In the genomic region with DNA sequence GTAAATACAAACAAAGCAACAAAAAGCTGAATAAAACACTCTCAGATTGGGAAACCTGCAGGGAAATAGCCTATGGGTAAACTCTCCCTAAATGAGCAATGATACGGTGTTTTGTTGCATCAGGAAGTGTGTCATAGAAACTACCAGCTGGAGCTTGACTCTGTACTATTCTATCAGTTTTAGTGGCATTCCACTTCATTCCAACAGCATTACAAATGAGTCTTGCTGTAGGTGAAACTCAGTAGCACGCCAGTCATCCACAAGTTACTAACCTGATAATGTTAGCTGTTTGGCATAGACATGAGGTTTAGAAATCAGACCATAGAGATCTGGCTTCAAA, we compare ENCODE assay signal across 15 cellular contexts. TPM values are rescaled to one million over a fixed set of nuclear protein-coding genes. Genes with fewer than 3 reads are reported as not detected.
DNase-seq lines count a peak whose midpoint lies in the region; ATAC-seq, FAIRE-seq and TF ChIP-seq lines count a peak whose summit lies in the region.
"Had no signal": no experiment of that assay in that cellular context is flagged by ENCODE, and none has a peak within 500 bp of the region (broad histone marks: within the 10 kb centered on the region; RNA-seq: fewer than 3 reads in every experiment).

No MANE protein-coding gene starts in this region.

- intact Hi-C loops in K562 (cut with micrococcal nuclease) = no loop called here

- H3K9ac ChIP-seq in K562 (ENCODE audit: insufficient read depth in 1 of 2, low read depth in 2 of 2, low read length in 2 of 2) = no peak overlapping the region

- no peak for TF ChIP-seq EP300 in K562 (IDR thresholded peaks at IDR 0.05; ENCODE audit: low read length)

- 0% methylated on average over 2 of the region's 2 CpGs for WGBS in K562 (ENCODE audit: insufficient coverage, low coverage, missing lambda C conversion rate)

- H3K9me3 ChIP-seq in K562 (replicated peaks; ENCODE audit: control insufficient read depth, insufficient read depth, low read depth, low read length) = no peaks in the 10 kb centered on the region

- no TSS peak for BruUV-seq in K562 (replicated peaks; lab: Mats Ljungman, UMichigan)

- H3K79me2 ChIP-seq in ACC112 (ENCODE audit: control insufficient read depth, insufficient read depth, low read length, unreplicated experiment) (no peaks in the 10 kb centered on the region), K562 (ENCODE audit: control insufficient read depth, insufficient read depth, low read length) (no peaks in the 10 kb centered on the region)

- H2AFZ ChIP-seq in ACC112 (ENCODE audit: low read length, unreplicated experiment) (peak overlapping the region; percentile 16), K562 (ENCODE audit: low read depth, low read length) (no peak overlapping the region)

- CTCF ChIA-PET in K562 (lab: Yijun Ruan, JAX; ENCODE audit: low intra/inter-chr PET ratio) = no interaction called here

- DNase-seq in HPDE6-E6E7 (ENCODE audit: extremely low spot score) (peak; percentile 70), K562 (ENCODE audit: extremely low read depth in 1 of 4, low spot score in 3 of 4) (no peak), kidney tubule cell (ENCODE audit: low spot score) (peak; percentile 99), GDM1 (lab: John Stamatoyannopoulos, UW) (no peak), DMS153 treated with DMSO at 0.1 percent for 48 hours (lab: John Stamatoyannopoulos, UW; ENCODE audit: unreplicated experiment) (no peak), NCI-H2227 treated with DMSO at 0.1 percent for 48 hours (lab: John Stamatoyannopoulos, UW) (no peak), MV-4-11 (lab: John Stamatoyannopoulos, UW) (no peak)
- DNase-seq: activated CD4-positive, alpha-beta T cell treated with anti-CD3 and anti-CD28 coated beads, Interleukin-2, amount 50 U/mL, for 48 hours; aorta; COR-L47; H7; NCI-H1694 treated with DMSO at 0.1 percent for 48 hours; nucleus accumbens; SIG-M5 had no signal

- no peaks in the 10 kb centered on the region for H4K20me1 ChIP-seq in K562 (replicated peaks; ENCODE audit: control insufficient read depth, insufficient read depth, low read length)

- no peak for TF ChIP-seq RAD21 in K562 (CRISPR knock-in tag; conservative IDR thresholded peaks at IDR 0.05 in 1 of 2, IDR thresholded peaks at IDR 0.05 in 1 of 2)

- TF ChIP-seq CTCF in K562 (IDR thresholded peaks at IDR 0.05 in 2 of 3, conservative IDR thresholded peaks at IDR 0.05 in 1 of 3; ENCODE audit: insufficient read depth in 2 of 3, low read depth in 1 of 3, low read length in 3 of 3) = no peak

- no peak for TF ChIP-seq POLR2A in K562 (conservative IDR thresholded peaks at IDR 0.05)

- FAIRE-seq in K562 (lab: Jason Lieb, UNC) = peak; percentile 26

- peak overlapping the region; percentile 80 for H3K27ac ChIP-seq in ACC112 (ENCODE audit: low read depth, low read length)
- H3K27ac ChIP-seq in K562 (ENCODE audit: extremely low read depth, low read depth, low read length) = no peak overlapping the region

- H3K4me1 ChIP-seq in ACC112 (ENCODE audit: control insufficient read depth, insufficient read depth, low read length, unreplicated experiment) (peaks cover 16% of the 10 kb centered on the region), K562 (replicated peaks in 1 of 2; ENCODE audit: control insufficient read depth in 2 of 2, insufficient read depth in 2 of 2, low read length in 2 of 2) (no peaks in the 10 kb centered on the region)

- no peaks in the 10 kb centered on the region for H3K9me1 ChIP-seq in K562 (ENCODE audit: control insufficient read depth, insufficient read depth, low read length)

- ATAC-seq in K562 = no peak

- in situ Hi-C loops in K562 (cut with MboI) = no loop called here

- H3K27me3 ChIP-seq in ACC112 (ENCODE audit: insufficient read depth, low read length) (no peaks in the 10 kb centered on the region), K562 (ENCODE audit: control insufficient read depth in 2 of 2, insufficient read depth in 2 of 2, low read length in 2 of 2) (peaks cover 0 to 4% of the 10 kb centered on the region in 2 experiments; a peak in 1 of 5 replicates)

- no peak overlapping the region for H3K4me3 ChIP-seq in ACC112 (ENCODE audit: low read depth, low read length)
- no peak overlapping the region for H3K4me3 ChIP-seq in K562

- H3K36me3 ChIP-seq in ACC112 (ENCODE audit: insufficient read depth, low read length) (no peaks in the 10 kb centered on the region), K562 (ENCODE audit: control insufficient read depth, insufficient read depth, low read length) (no peaks in the 10 kb centered on the region)

- no peak overlapping the region for H3K4me2 ChIP-seq in K562 (ENCODE audit: insufficient read depth, low read length)

- POLR2A ChIA-PET in K562 (lab: Yijun Ruan, JAX) = interaction anchor here (1.0 kb wide), 1 partner anchor 66 kb away, joined by 3 read pairs; no protein-coding TSS in a partner anchor

TF ChIP-seq in K562, 482 proteins besides CTCF, POLR2A, EP300 and RAD21 (continues in another document):
- TF ChIP-seq POLR3A (IDR thresholded peaks at IDR 0.05; ENCODE audit: borderline replicate concordance, extremely low read depth, insufficient read depth, insufficient read length) (no peak), NUFIP1 (IDR thresholded peaks at IDR 0.05; ENCODE audit: partially characterized antibody) (no peak), ETV5 (CRISPR knock-in tag; IDR thresholded peaks at IDR 0.05; ENCODE audit: low read depth) (no peak), ZNF436 (CRISPR knock-in tag; IDR thresholded peaks at IDR 0.05) (no peak)

RNA-seq across cellular contexts. Expression of a gene that starts 24.9 kb away (rescaled TPM):
- total RNA-seq in K562 (2011; cell fraction: chromatin; rRNA removed; ENCODE audit: low replicate concordance) = not detected in 2 replicates
- not detected in 2 replicates for total RNA-seq in K562 (2011; cell fraction: nucleolus; rRNA removed)
- not detected in 2 replicates for total RNA-seq in K562 (2011; cell fraction: nucleoplasm; rRNA removed)
- not detected in 2 replicates for total RNA-seq in K562 (2014; rRNA removed)
- total RNA-seq in K562 (2014; rRNA removed; fragmentation: Illumina TruSeq; extraction: Trizol) = not detected in 2 replicates
- total RNA-seq in K562 (2015; rRNA removed; fragmentation: Illumina TruSeq; extraction: Trizol) = not detected in 2 replicates
- not detected in 2 replicates for total RNA-seq in K562 (2021)
- not detected in 2 replicates for polyA plus RNA-seq in K562 (2011; rRNA removed)
- not detected in 2 replicates for polyA plus RNA-seq in K562 (2011; cell fraction: cytosol; rRNA removed)
- polyA plus RNA-seq in K562 (2011; cell fraction: nucleus; rRNA removed) = not detected in 2 replicates
- not detected in 2 replicates for polyA plus RNA-seq in K562 (2012)
- polyA plus RNA-seq in K562 (2014; fragmentation: Illumina TruSeq; extraction: Trizol) = not detected in 2 replicates
- not detected for polyA plus RNA-seq in K562 (2014; fragmentation: Nextera tagmentation; extraction: Ambion mirVana)
- not detected in 2 replicates for polyA plus RNA-seq in K562 (2014; rRNA removed)
- polyA minus RNA-seq in K562 (2011; rRNA and poly(A)+ RNA removed) = not detected in 2 replicates
- polyA minus RNA-seq in K562 (2011; cell fraction: cytosol; rRNA and poly(A)+ RNA removed) = not detected in 2 replicates
- not detected in 2 replicates for polyA minus RNA-seq in K562 (2011; cell fraction: nucleus; rRNA and poly(A)+ RNA removed)
- total RNA-seq: aorta, H7 had no signal

RNA-seq across cellular contexts. Expression of a gene that starts 49.4 kb away (rescaled TPM):
- not detected in 2 replicates for total RNA-seq in K562 (2011; cell fraction: chromatin; rRNA removed; ENCODE audit: low replicate concordance)
- not detected in 2 replicates for total RNA-seq in K562 (2011; cell fraction: nucleolus; rRNA removed)
- not detected in 2 replicates for total RNA-seq in K562 (2011; cell fraction: nucleoplasm; rRNA removed)
- total RNA-seq in K562 (2014; rRNA removed) = not detected in 2 replicates
- total RNA-seq in K562 (2014; rRNA removed; fragmentation: Illumina TruSeq; extraction: Trizol) = not detected in 2 replicates
- not detected in 2 replicates for total RNA-seq in K562 (2015; rRNA removed; fragmentation: Illumina TruSeq; extraction: Trizol)
- not detected in 2 replicates for total RNA-seq in K562 (2021)
- not detected in 2 replicates for polyA plus RNA-seq in K562 (2011; rRNA removed)
- not detected in 2 replicates for polyA plus RNA-seq in K562 (2011; cell fraction: cytosol; rRNA removed)
- not detected in 2 replicates for polyA plus RNA-seq in K562 (2011; cell fraction: nucleus; rRNA removed)
- not detected in 2 replicates for polyA plus RNA-seq in K562 (2012)
- not detected in 2 replicates for polyA plus RNA-seq in K562 (2014; fragmentation: Illumina TruSeq; extraction: Trizol)
- polyA plus RNA-seq in K562 (2014; fragmentation: Nextera tagmentation; extraction: Ambion mirVana) = not detected
- polyA plus RNA-seq in K562 (2014; rRNA removed) = not detected in 2 replicates
- polyA minus RNA-seq in K562 (2011; rRNA and poly(A)+ RNA removed) = not detected in 2 replicates
- not detected in 2 replicates for polyA minus RNA-seq in K562 (2011; cell fraction: cytosol; rRNA and poly(A)+ RNA removed)
- polyA minus RNA-seq in K562 (2011; cell fraction: nucleus; rRNA and poly(A)+ RNA removed) = not detected in 2 replicates
- total RNA-seq: H7 had no signal
- polyA plus RNA-seq: aorta had no signal

Comparison
In these comparisons a context has a peak if more than half of its experiments do, and no peak if none do; other contexts are left out.
1. DNase-seq: peak in HPDE6-E6E7 (single experiment) and kidney tubule cell (single experiment); none in K562 (0 of 4), GDM1 (single experiment), DMS153 treated with DMSO at 0.1 percent for 48 hours (single experiment), NCI-H2227 treated with DMSO at 0.1 percent for 48 hours (single experiment) and MV-4-11 (single experiment).